9 cellular contexts compared by ENCODE assay signal in the genomic region with DNA sequence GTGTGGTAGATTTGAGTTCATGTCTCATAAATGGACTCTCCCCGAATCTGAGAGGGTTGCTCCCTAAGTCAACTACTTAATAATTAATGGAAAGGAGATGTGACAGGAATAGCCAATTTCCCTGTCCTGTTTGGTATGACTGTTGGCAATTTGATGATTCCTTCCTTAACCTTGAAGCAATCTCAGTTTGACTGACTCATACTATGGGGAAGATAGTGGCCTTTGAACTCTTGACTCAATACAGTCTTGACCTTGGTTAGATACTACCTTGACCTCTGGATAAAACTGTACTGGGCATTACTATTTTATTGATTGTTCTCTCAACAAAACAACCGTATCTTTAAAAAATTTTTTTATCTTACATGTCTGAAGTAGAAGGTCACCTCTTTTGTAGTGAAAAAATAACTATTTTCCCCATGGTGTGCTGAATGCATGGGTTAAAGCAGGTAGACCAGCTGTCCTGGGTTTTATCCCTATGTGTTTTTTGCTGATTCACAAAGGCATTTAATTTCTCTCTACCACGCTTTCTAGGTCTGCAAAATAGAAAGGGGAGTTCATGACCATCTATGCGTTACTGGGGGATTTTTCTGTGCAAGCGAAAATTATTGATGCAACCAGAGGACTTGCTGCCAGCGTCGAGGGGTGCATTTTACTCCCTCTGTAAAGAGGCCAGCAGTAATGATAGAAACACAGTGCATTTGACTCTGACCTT.
DNase-seq lines count a peak whose midpoint lies in the region; ATAC-seq and TF ChIP-seq lines count a peak whose summit lies in the region.
"Had no signal": no experiment of that assay in that cellular context is flagged by ENCODE, and none has a peak within 500 bp of the region (broad histone marks: within the 10 kb centered on the region; RNA-seq: fewer than 3 reads in every experiment).

No MANE protein-coding gene starts in this region.

- intact Hi-C loops in colonic mucosa (cut with DNase I) = loop anchor here (5.0 kb wide), 1 partner anchor 77 kb away; no protein-coding TSS in a partner anchor

- no peaks in the 10 kb centered on the region for H3K27me3 ChIP-seq in colonic mucosa

- no peak overlapping the region for H3K4me3 ChIP-seq in colonic mucosa

- H3K4me1 ChIP-seq in colonic mucosa = peaks cover 12% of the 10 kb centered on the region

- H3K27ac ChIP-seq in colonic mucosa = peak overlapping the region; percentile 78

- H3K9me3 ChIP-seq in colonic mucosa = no peaks in the 10 kb centered on the region

- TF ChIP-seq CTCF in colonic mucosa (IDR thresholded peaks at IDR 0.05) = no peak

- no peaks in the 10 kb centered on the region for H3K36me3 ChIP-seq in colonic mucosa

- ATAC-seq in HG03460 (IDR thresholded peaks at IDR 0.05; ENCODE audit: unreplicated experiment) (peak; percentile 25), HG03025 (IDR thresholded peaks at IDR 0.05; ENCODE audit: low FRiP score, unreplicated experiment) (no peak), SK-N-SH treated with all-trans-retinoic acid at 6 μM for 48 hours (no peak), HG02870 (IDR thresholded peaks at IDR 0.05; ENCODE audit: unreplicated experiment) (no peak)

- peak; percentile 37 for DNase-seq in ELR (ENCODE audit: low read depth)
- no peak for DNase-seq in colonic mucosa
- peak; percentile 55 for DNase-seq in renal cortical epithelial cell (ENCODE audit: low read depth)
- no peak for DNase-seq in ecto neural progenitor cell (ENCODE audit: low spot score)
- DNase-seq: occipital lobe had no signal

- peak overlapping the region in 1 of 2 donors; percentile 65 for H3K9ac ChIP-seq in colonic mucosa (ENCODE audit: low read depth in 2 of 2, low read length in 2 of 2)

TF ChIP-seq in SK-N-SH treated with all-trans-retinoic acid at 6 μM for 48 hours, 23 proteins besides CTCF, POLR2A, EP300 and RAD21:
- TF ChIP-seq ZNF70 (CRISPR knock-in tag; IDR thresholded peaks at IDR 0.05) (no peak), BACH2 (CRISPR knock-in tag; IDR thresholded peaks at IDR 0.05; ENCODE audit: borderline replicate concordance) (no peak), TSHZ2 (CRISPR knock-in tag; IDR thresholded peaks at IDR 0.05) (no peak), PATZ1 (CRISPR knock-in tag; IDR thresholded peaks at IDR 0.05; ENCODE audit: borderline replicate concordance) (no peak), ZC3H10 (CRISPR knock-in tag; IDR thresholded peaks at IDR 0.05) (no peak), CSRNP3 (CRISPR knock-in tag; IDR thresholded peaks at IDR 0.05) (no peak), ZNF8 (CRISPR knock-in tag; IDR thresholded peaks at IDR 0.05) (no peak), TOX (CRISPR knock-in tag; IDR thresholded peaks at IDR 0.05; ENCODE audit: borderline replicate concordance) (no peak), PPARA (CRISPR knock-in tag; IDR thresholded peaks at IDR 0.05; ENCODE audit: borderline replicate concordance) (no peak)

Comparison
In these comparisons a context has a peak if more than half of its experiments do, and no peak if none do; other contexts are left out.
1. DNase-seq: peak in ELR (single experiment) and renal cortical epithelial cell (single experiment); none in colonic mucosa (single experiment) and ecto neural progenitor cell (single experiment).